Comparison of ENCODE assay signal across 8 cellular contexts in the genomic region with DNA sequence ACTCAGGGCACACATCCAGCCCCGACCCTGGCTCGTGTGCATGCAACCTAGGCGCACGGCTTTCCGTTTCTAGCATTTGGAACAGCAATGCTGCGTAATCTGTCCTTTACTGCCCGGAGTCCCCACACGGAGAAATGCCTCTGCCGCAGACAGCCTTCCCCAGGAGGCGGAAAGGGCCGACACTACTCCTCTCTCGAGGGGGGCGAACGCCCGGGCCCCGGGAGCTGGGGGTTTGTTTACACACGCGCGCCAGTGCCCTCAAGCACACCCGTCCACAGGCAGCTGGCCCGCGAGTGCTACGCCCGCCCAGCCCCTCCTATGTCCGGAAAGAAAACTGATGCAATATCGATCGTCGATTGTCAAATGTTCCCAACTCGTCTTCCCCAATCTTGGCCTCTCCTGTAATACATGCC. TPM values are rescaled to one million over a fixed set of nuclear protein-coding genes. Genes with fewer than 3 reads are reported as not detected.
DNase-seq lines count a peak whose midpoint lies in the region; ATAC-seq and TF ChIP-seq lines count a peak whose summit lies in the region.

No MANE protein-coding gene starts in this region.

- no peak overlapping the region for H2BK15ac ChIP-seq in mesendoderm (replicated peaks; ENCODE audit: low read depth)

- ATAC-seq in stimulated activated memory B cell treated with anti-CD40 and anti-IgM and Interleukin-4, amounts not matched to agents 10 μg/mL and 1 μg/mL and 100 μg/mL, for 72 hours: peak; percentile 67

- peak overlapping the region; percentile 4 for H3K4me2 ChIP-seq in mesendoderm (ENCODE audit: low read length)

- peak overlapping the region; percentile 68 for H4K5ac ChIP-seq in mesendoderm (ENCODE audit: low read length)

- H3K4me3 ChIP-seq in mesendoderm (ENCODE audit: low read length): peak overlapping the region; percentile 98

- no peak for TF ChIP-seq CTCF in HFFc6 (IDR thresholded peaks at IDR 0.05)

- H3K79me2 ChIP-seq in mesendoderm (ENCODE audit: control insufficient read depth, insufficient read depth, low read length): peaks cover 50% of the 10 kb centered on the region

- H3K9ac ChIP-seq in mesendoderm (ENCODE audit: low read length): peak overlapping the region; percentile 100

- peak overlapping the region; percentile 87 for H3K4ac ChIP-seq in mesendoderm (ENCODE audit: low read depth, low read length)

- peak overlapping the region; percentile 99 for H3K4me3 Mint-ChIP-seq in HFFc6
- peak overlapping the region; percentile 96 for H3K4me3 Mint-ChIP-seq in stimulated activated memory B cell treated with anti-CD40 and anti-IgM and Interleukin-4, amounts not matched to agents 10 μg/mL and 1 μg/mL and 100 μg/mL, for 72 hours

- peak overlapping the region; percentile 58 for H4K8ac ChIP-seq in mesendoderm (ENCODE audit: low read depth, low read length)

- H3K9me3 Mint-ChIP-seq in HFFc6: peaks cover 36% of the 10 kb centered on the region
- H3K9me3 Mint-ChIP-seq in stimulated activated memory B cell treated with anti-CD40 and anti-IgM and Interleukin-4, amounts not matched to agents 10 μg/mL and 1 μg/mL and 100 μg/mL, for 72 hours: no peaks in the 10 kb centered on the region

- H3K27ac Mint-ChIP-seq in HFFc6: peak overlapping the region; percentile 99
- H3K27ac Mint-ChIP-seq in stimulated activated memory B cell treated with anti-CD40 and anti-IgM and Interleukin-4, amounts not matched to agents 10 μg/mL and 1 μg/mL and 100 μg/mL, for 72 hours: peak overlapping the region; percentile 100

- peak overlapping the region; percentile 99 for H3K56ac ChIP-seq in mesendoderm (ENCODE audit: low read length)

- peaks cover 12% of the 10 kb centered on the region for H3K36me3 ChIP-seq in mesendoderm (ENCODE audit: control insufficient read depth, insufficient read depth, low read length)

- peaks cover 6% of the 10 kb centered on the region for H3K79me1 ChIP-seq in mesendoderm (ENCODE audit: low read length)

- peak overlapping the region; percentile 5 for H2BK120ac ChIP-seq in mesendoderm (ENCODE audit: low read depth, low read length)

- no peaks in the 10 kb centered on the region for H3K27me3 ChIP-seq in mesendoderm (ENCODE audit: insufficient read depth, low read length, poor library complexity)

- peak overlapping the region; percentile 97 for H3K23ac ChIP-seq in mesendoderm (ENCODE audit: low read length)

- peak; percentile 72 to 91 (median 86) for DNase-seq in NCI-H1417 (lab: John Stamatoyannopoulos, UW)
- DNase-seq in NCI-H1417 treated with DMSO at 0.1 percent for 48 hours (lab: John Stamatoyannopoulos, UW): no peak
- DNase-seq in HFFc6: peak; percentile 56
- peak; percentile 65 for DNase-seq in NCI-H1105 treated with DMSO at 0.1 percent for 48 hours (lab: John Stamatoyannopoulos, UW)
- DNase-seq in activated CD4-positive, CD25-positive, alpha-beta regulatory T cell (lab: John Stamatoyannopoulos, UW): peak in 3 of 4 experiments; percentile 18 to 61 (median 31)
- DNase-seq in effector CD8-positive, alpha-beta T cell (lab: John Stamatoyannopoulos, UW): peak; percentile 61
- DNase-seq in mesendoderm: peak; percentile 66

- H3K27me3 Mint-ChIP-seq in HFFc6 (ENCODE audit: insufficient read depth): peaks cover 43% of the 10 kb centered on the region
- no peaks in the 10 kb centered on the region for H3K27me3 Mint-ChIP-seq in stimulated activated memory B cell treated with anti-CD40 and anti-IgM and Interleukin-4, amounts not matched to agents 10 μg/mL and 1 μg/mL and 100 μg/mL, for 72 hours

- H3K4me1 Mint-ChIP-seq in HFFc6 (ENCODE audit: low read depth): peaks cover 43% of the 10 kb centered on the region
- H3K4me1 Mint-ChIP-seq in stimulated activated memory B cell treated with anti-CD40 and anti-IgM and Interleukin-4, amounts not matched to agents 10 μg/mL and 1 μg/mL and 100 μg/mL, for 72 hours: peaks cover 51% of the 10 kb centered on the region

- H3K27ac ChIP-seq in mesendoderm (ENCODE audit: low read depth, low read length): peak overlapping the region; percentile 97

- no CpG with 5 or more reads among the region's 29 CpGs for WGBS in mesendoderm (ENCODE audit: extremely low coverage, insufficient coverage, low lambda C conversion rate)

- H2BK5ac ChIP-seq in mesendoderm (ENCODE audit: low read length): peak overlapping the region; percentile 94

- H3K36me3 Mint-ChIP-seq in HFFc6 (ENCODE audit: low read depth): peaks cover 58% of the 10 kb centered on the region
- H3K36me3 Mint-ChIP-seq in stimulated activated memory B cell treated with anti-CD40 and anti-IgM and Interleukin-4, amounts not matched to agents 10 μg/mL and 1 μg/mL and 100 μg/mL, for 72 hours: peaks cover 40% of the 10 kb centered on the region

- H3K18ac ChIP-seq in mesendoderm (ENCODE audit: low read length): peak overlapping the region; percentile 91

- H2AK5ac ChIP-seq in mesendoderm (ENCODE audit: low read length): no peak overlapping the region

- peaks cover 5% of the 10 kb centered on the region for H3K4me1 ChIP-seq in mesendoderm (ENCODE audit: control insufficient read depth, low read depth, low read length)

RNA-seq across cellular contexts. Expression of gene SLC38A2, which starts 0.8 kb away (rescaled TPM):
- total RNA-seq in HFFc6 (2021; fragmentation: NEBNext Ultra II Directional; extraction: Animal tissue kit (Norgen Biotek cat#: 25700)): 1,000 to 10,000 TPM in 2 of 6 experiments, 100 to 1,000 TPM in 4; 787 to 1,148 (median 975) TPM
- 295 TPM for polyA plus RNA-seq in mesendoderm (2013, experiment 1 of 2)
- polyA plus RNA-seq in mesendoderm (2013, experiment 2 of 2): 286 TPM
